In the genomic region with DNA sequence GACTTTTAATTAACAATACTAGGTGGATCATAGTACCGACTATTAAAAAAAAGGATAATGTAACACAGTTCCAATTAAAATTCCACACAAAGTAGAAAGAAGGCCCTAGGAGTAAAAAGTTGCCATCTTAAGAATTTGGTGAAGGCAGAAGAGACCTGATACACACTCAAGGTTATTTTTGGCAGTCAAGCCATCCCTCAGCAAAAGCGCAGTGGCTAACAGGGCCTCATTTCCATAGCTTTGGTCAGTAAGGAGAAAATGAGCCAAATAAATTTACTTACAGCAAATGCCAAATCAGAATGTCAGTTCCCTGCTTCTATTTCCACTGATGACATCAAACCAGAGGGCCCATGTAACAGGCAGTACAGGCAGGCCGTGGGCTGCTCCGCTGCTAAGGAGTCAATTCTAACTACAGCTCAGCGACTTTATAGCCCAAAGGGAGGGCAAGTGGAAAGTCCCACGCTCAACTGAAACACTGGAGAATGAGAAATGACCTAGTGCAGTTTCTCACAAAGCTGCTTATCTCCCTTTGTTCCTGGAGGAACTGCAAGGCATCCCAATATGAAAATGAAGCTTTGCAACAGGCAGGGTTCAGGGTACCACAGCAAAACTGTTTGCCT, we compare ENCODE assay signal across 8 cellular contexts. TPM values are rescaled to one million over a fixed set of nuclear protein-coding genes. Genes with fewer than 3 reads are reported as not detected.
DNase-seq lines count a peak whose midpoint lies in the region; ATAC-seq and TF ChIP-seq lines count a peak whose summit lies in the region.

No MANE protein-coding gene starts in this region.

- peaks cover 7 to 30% (median 13%) of the 10 kb centered on the region in 3 donors for H3K36me3 Mint-ChIP-seq in CD8-positive, alpha-beta memory T cell
- peaks cover 23% of the 10 kb centered on the region for H3K36me3 Mint-ChIP-seq in natural killer cell

- no peaks in the 10 kb centered on the region for H3K27me3 ChIP-seq in CD8-positive, alpha-beta memory T cell (ENCODE audit: insufficient read depth, low read length, poor library complexity, severe bottlenecking)
- no peaks in the 10 kb centered on the region for H3K27me3 ChIP-seq in Loucy (ENCODE audit: insufficient read depth, low read length, poor library complexity, severe bottlenecking)
- H3K27me3 ChIP-seq in brain microvascular endothelial cell (replicated peaks), result no peaks in the 10 kb centered on the region
- no peaks in the 10 kb centered on the region for H3K27me3 ChIP-seq in colonic mucosa

- H3K9ac ChIP-seq in Loucy (ENCODE audit: low read depth, low read length, poor library complexity, severe bottlenecking) (peak overlapping the region; percentile 26), colonic mucosa (ENCODE audit: low read depth in 2 of 2, low read length in 2 of 2) (no peak overlapping the region)

- ATAC-seq in GM21515 (IDR thresholded peaks at IDR 0.05; ENCODE audit: unreplicated experiment) (peak; percentile 73), natural killer cell (peak; percentile 69 to 83 (median 75))

- H3K4me3 Mint-ChIP-seq in CD8-positive, alpha-beta memory T cell, result peak overlapping the region; percentile 27 to 71 (median 59)
- H3K4me3 Mint-ChIP-seq in natural killer cell, result peak overlapping the region; percentile 37

- in situ Hi-C loops in brain microvascular endothelial cell (cut with HindIII; ENCODE audit: low pct_ligation_motif_present, low sequenced_read_pairs), result no loop called here

- intact Hi-C loops in natural killer cell (cut with micrococcal nuclease) (no loop called here), colonic mucosa (cut with DNase I) (loop anchor here (10.0 kb wide), 1 partner anchor 353 kb away; no protein-coding TSS in a partner anchor)

- H3K4me2 ChIP-seq in Loucy (ENCODE audit: low read depth, low read length, poor library complexity, severe bottlenecking), result peak overlapping the region; percentile 87

- H3K9me3 Mint-ChIP-seq in CD8-positive, alpha-beta memory T cell, result no peaks in the 10 kb centered on the region
- no peaks in the 10 kb centered on the region for H3K9me3 Mint-ChIP-seq in natural killer cell

- no peaks in the 10 kb centered on the region for H3K9me3 ChIP-seq in CD8-positive, alpha-beta memory T cell (ENCODE audit: low read length)
- no peaks in the 10 kb centered on the region for H3K9me3 ChIP-seq in Loucy (ENCODE audit: insufficient read depth, low read depth, low read length)
- H3K9me3 ChIP-seq in colonic mucosa, result no peaks in the 10 kb centered on the region

- H3K4me1 Mint-ChIP-seq in CD8-positive, alpha-beta memory T cell, result peaks cover 78 to 94% (median 87%) of the 10 kb centered on the region in 3 donors
- peaks cover 84 to 91% of the 10 kb centered on the region in 2 donors for H3K4me1 Mint-ChIP-seq in natural killer cell

- H4K20me1 ChIP-seq in Loucy (ENCODE audit: insufficient read depth, low read length, poor library complexity, severe bottlenecking), result peaks cover 97% of the 10 kb centered on the region

- TF ChIP-seq CTCF in Loucy (conservative IDR thresholded peaks at IDR 0.05; ENCODE audit: low read length), result no peak
- no peak for TF ChIP-seq CTCF in brain microvascular endothelial cell (IDR thresholded peaks at IDR 0.05; ENCODE audit: low read depth, low read length, missing control alignments)
- TF ChIP-seq CTCF in natural killer cell (IDR thresholded peaks at IDR 0.05), result no peak
- no peak for TF ChIP-seq CTCF in colonic mucosa (IDR thresholded peaks at IDR 0.05)

- CTCF ChIA-PET in CD8-positive, alpha-beta memory T cell (lab: Charles Lee), result interaction anchor here (1.2 kb wide), 1 partner anchor 26 kb away, joined by 4 read pairs; no protein-coding TSS in a partner anchor

- DNase-seq in CD8-positive, alpha-beta memory T cell, result peak in 2 of 5 donors; percentile 8 to 47
- peak; percentile 37 for DNase-seq in brain microvascular endothelial cell
- no peak for DNase-seq in natural killer cell
- no peak for DNase-seq in HCEC 1CT
- DNase-seq in NCI-H1417 (lab: John Stamatoyannopoulos, UW), result no peak
- DNase-seq in colonic mucosa, result no peak

- H3K9me2 ChIP-seq in Loucy (replicated peaks; ENCODE audit: low read depth, low read length), result no peaks in the 10 kb centered on the region

- no peaks in the 10 kb centered on the region for H3K27me3 Mint-ChIP-seq in CD8-positive, alpha-beta memory T cell
- H3K27me3 Mint-ChIP-seq in natural killer cell (ENCODE audit: low read depth in 2 of 2), result no peaks in the 10 kb centered on the region

- POLR2A ChIA-PET in CD8-positive, alpha-beta memory T cell (lab: Charles Lee), result no interaction called here

- peaks cover 22% of the 10 kb centered on the region for H3K36me3 ChIP-seq in CD8-positive, alpha-beta memory T cell (ENCODE audit: insufficient read depth, low read length)
- H3K36me3 ChIP-seq in Loucy (ENCODE audit: insufficient read depth, low read length), result peaks cover 32% of the 10 kb centered on the region
- H3K36me3 ChIP-seq in brain microvascular endothelial cell (replicated peaks), result peaks cover 13% of the 10 kb centered on the region
- peaks cover 7% of the 10 kb centered on the region for H3K36me3 ChIP-seq in colonic mucosa

- H3K79me2 ChIP-seq in Loucy (ENCODE audit: insufficient read depth, low read length), result peaks cover 99% of the 10 kb centered on the region

- no peak overlapping the region for H3K4me3 ChIP-seq in CD8-positive, alpha-beta memory T cell (ENCODE audit: low read length)
- peak overlapping the region; percentile 72 for H3K4me3 ChIP-seq in Loucy (ENCODE audit: low read length, poor library complexity, severe bottlenecking)
- no peak overlapping the region for H3K4me3 ChIP-seq in brain microvascular endothelial cell (ENCODE audit: low read depth, low read length)
- no peak overlapping the region for H3K4me3 ChIP-seq in colonic mucosa

- no peak overlapping the region for H3K27ac ChIP-seq in CD8-positive, alpha-beta memory T cell (ENCODE audit: low read depth, low read length)
- H3K27ac ChIP-seq in brain microvascular endothelial cell, result peak overlapping the region; percentile 14
- no peak overlapping the region for H3K27ac ChIP-seq in colonic mucosa

- H3K4me1 ChIP-seq in CD8-positive, alpha-beta memory T cell (ENCODE audit: insufficient read depth, low read length), result peaks cover 57% of the 10 kb centered on the region
- H3K4me1 ChIP-seq in Loucy (ENCODE audit: insufficient read depth, low read length, poor library complexity, severe bottlenecking) (peaks cover 50% of the 10 kb centered on the region), colonic mucosa (peaks cover 9% of the 10 kb centered on the region)

- H2AFZ ChIP-seq in Loucy (ENCODE audit: low read length), result no peak overlapping the region

- peak overlapping the region; percentile 7 to 77 (median 66) for H3K27ac Mint-ChIP-seq in CD8-positive, alpha-beta memory T cell
- peak overlapping the region; percentile 81 to 88 for H3K27ac Mint-ChIP-seq in natural killer cell

- no peaks in the 10 kb centered on the region for H3F3A ChIP-seq in Loucy (ENCODE audit: low read depth)

RNA-seq across cellular contexts. Expression of gene ARGLU1, which starts 6.3 kb away (rescaled TPM):
- total RNA-seq in CD8-positive, alpha-beta memory T cell, result 10 to 100 TPM; 85.8 to 89.0 TPM
- 39.2 TPM for polyA plus RNA-seq in CD8-positive, alpha-beta memory T cell
- 100 to 1,000 TPM; 158 to 179 (median 161) TPM for total RNA-seq in natural killer cell
- total RNA-seq in colonic mucosa, result 10 to 100 TPM; 58.7 to 60.0 TPM

RNA-seq across cellular contexts. Expression of gene EFNB2, which starts 26.2 kb away (rescaled TPM):
- under 1 TPM; 0.11 to 0.22 TPM for total RNA-seq in CD8-positive, alpha-beta memory T cell
- 0.05 TPM for polyA plus RNA-seq in CD8-positive, alpha-beta memory T cell
- under 1 TPM; 0.16 to 0.33 (median 0.33) TPM for total RNA-seq in natural killer cell
- 100 to 1,000 TPM in 1 of 2 donors, 10 to 100 TPM in 1; 41.8 to 104 TPM for total RNA-seq in colonic mucosa

Comparison
In these comparisons a context has a peak if more than half of its experiments do, and no peak if none do; other contexts are left out.
1. RNA of gene EFNB2, which starts 26.2 kb away (total RNA-seq): 41.8 to 104 TPM in colonic mucosa; 0.16 to 0.33 TPM in natural killer cell and 0.11 to 0.22 TPM in CD8-positive, alpha-beta memory T cell; every median in the first group is over 10 times any median in the second.